8 cellular contexts compared by ENCODE assay signal in genomic region chr1:155086182-155086741, GRCh38. TPM values are rescaled to one million over a fixed set of nuclear protein-coding genes. Genes with fewer than 3 reads are reported as not detected.
DNase-seq lines count a peak whose midpoint lies in the region; ATAC-seq and TF ChIP-seq lines count a peak whose summit lies in the region.

No MANE protein-coding gene starts in this region.

- intact Hi-C loops in Calu3 (cut with micrococcal nuclease; ENCODE audit: unreplicated experiment) = no loop called here
- intact Hi-C loops in heart left ventricle (cut with DNase I) = loop anchor here in 2 of 10 donors (10.0 kb wide), 2 partner anchors 121 to 531 kb away; partner anchors contain the start of genes PYGO2 (in 1 of the 2) and UBE2Q1 (in 1 of the 2)
- intact Hi-C loops in sciatic nerve (cut with DNase I) = no loop called here

- CTCF ChIA-PET in Calu3 (lab: Charles Lee) = interaction anchor here (0.6 to 2.1 kb wide), 6 partner anchors 11 to 90 kb away, joined by 3 to 26 read pairs (median 10); no protein-coding TSS in a partner anchor

- DNase-seq in Calu3 = peak; percentile 85
- DNase-seq in SKM-1 (lab: John Stamatoyannopoulos, UW; ENCODE audit: unreplicated experiment) = peak; percentile 39
- DNase-seq in activated naive CD4-positive, alpha-beta T cell treated with anti-CD3 and anti-CD28 coated beads, Interleukin-2, amount 50 U/mL, for 16 hours = peak; percentile 80
- DNase-seq in heart left ventricle = peak; percentile 59 to 82 (median 65)
- no peak for DNase-seq in sciatic nerve (ENCODE audit: low spot score)

- no peak overlapping the region for H3K9ac ChIP-seq in HUES64 (ENCODE audit: low read depth, low read length)

- H3K9me3 Mint-ChIP-seq in Calu3 (ENCODE audit: low read depth, unreplicated experiment) = no peaks in the 10 kb centered on the region

- peaks cover 34% of the 10 kb centered on the region for H3K27me3 Mint-ChIP-seq in Calu3 (ENCODE audit: unreplicated experiment)

- H3K4me3 ChIP-seq in HUES64 (ENCODE audit: low read length) (peak overlapping the region; percentile 70; the same call in 1 of the 2 replicates), heart left ventricle (peak overlapping the region in 6 of 12 donors; percentile 60 to 87 (median 70))

- H3K4me1 ChIP-seq in HUES64 (ENCODE audit: insufficient read depth, low read length) (peaks cover 2% of the 10 kb centered on the region), heart left ventricle (peaks cover 2 to 52% (median 32%) of the 10 kb centered on the region in 12 donors)

- H3K27ac ChIP-seq in HUES64 (ENCODE audit: low read depth, low read length) (no peak overlapping the region), heart left ventricle (peak overlapping the region in 2 of 12 donors; percentile 92 to 97)

- H3K27me3 ChIP-seq in HUES64 (ENCODE audit: insufficient read depth, low read length) (peaks cover 33% of the 10 kb centered on the region), heart left ventricle (peaks cover 26 to 33% (median 32%) of the 10 kb centered on the region in 9 donors)

- no peak overlapping the region for H3K27ac Mint-ChIP-seq in Calu3 (ENCODE audit: unreplicated experiment)

- peaks cover 36% of the 10 kb centered on the region for H3K36me3 Mint-ChIP-seq in Calu3 (ENCODE audit: insufficient read depth, unreplicated experiment)

- peaks cover 42% of the 10 kb centered on the region for H3K4me1 Mint-ChIP-seq in Calu3 (ENCODE audit: low read depth, unreplicated experiment)

- WGBS in HUES64 = 12% methylated on average over 18 of the region's 21 CpGs
- WGBS in heart left ventricle, 4 donors = 23 to 28% (median 24%) methylated on average over 6 to 21 of the region's 21 CpGs

- peak overlapping the region; percentile 96 for H3K4me3 Mint-ChIP-seq in Calu3 (ENCODE audit: low read depth, unreplicated experiment)

- ATAC-seq in heart left ventricle (peak in 3 of 4 donors; percentile 16 to 28 (median 25)), sciatic nerve (peak; percentile 38), GM19455 (IDR thresholded peaks at IDR 0.05; ENCODE audit: unreplicated experiment) (no peak), GM18502 (IDR thresholded peaks at IDR 0.05; ENCODE audit: poor library complexity, unreplicated experiment) (no peak)

- TF ChIP-seq CTCF in Calu3 (IDR thresholded peaks at IDR 0.05; ENCODE audit: unreplicated experiment) (peak; percentile 100), heart left ventricle (IDR thresholded peaks at IDR 0.05) (peak; percentile 95 to 99 (median 96))

- no peak for TF ChIP-seq POLR2A in heart left ventricle (IDR thresholded peaks at IDR 0.05)

- H3K9me3 ChIP-seq in HUES64 (ENCODE audit: insufficient read depth, low read depth, low read length) (no peaks in the 10 kb centered on the region), heart left ventricle (no peaks in the 10 kb centered on the region)

- no TSS peak for BruUV-seq in Calu3 (replicated peaks; lab: Mats Ljungman, UMichigan)

- no peaks in the 10 kb centered on the region for H3K36me3 ChIP-seq in HUES64 (ENCODE audit: insufficient read depth, low read length)
- no peaks in the 10 kb centered on the region for H3K36me3 ChIP-seq in heart left ventricle

RNA-seq across cellular contexts. Expression of gene EFNA3, which starts 7.6 kb away (rescaled TPM):
- total RNA-seq in Calu3 (2022) = 1.7 and 3.4 TPM in 2 replicates
- polyA plus RNA-seq in HUES64 (2013, experiment 1 of 2) = 4.6 TPM
- 7.0 TPM for polyA plus RNA-seq in HUES64 (2013, experiment 2 of 2)
- 1 to 10 TPM in 2 of 9 donors, under 1 TPM in 7; 0.20 to 2.4 (median 0.61) TPM for total RNA-seq in heart left ventricle
- polyA plus RNA-seq in heart left ventricle = 1 to 10 TPM in 1 of 2 donors, under 1 TPM in 1; 0.61 to 1.9 TPM
- 2.4 TPM for total RNA-seq in sciatic nerve

RNA-seq across cellular contexts. Expression of gene EFNA4, which starts 22.7 kb away (rescaled TPM):
- total RNA-seq in Calu3 (2022) (12.6 and 13.9 TPM in 2 replicates), heart left ventricle (1 to 10 TPM; 1.1 to 3.3 (median 2.2) TPM), sciatic nerve (3.1 TPM)
- polyA plus RNA-seq in HUES64 (2013, experiment 1 of 2) = 23.3 TPM
- 23.0 TPM for polyA plus RNA-seq in HUES64 (2013, experiment 2 of 2)
- 1 to 10 TPM; 2.0 to 4.8 TPM for polyA plus RNA-seq in heart left ventricle

RNA-seq across cellular contexts. Expression of gene ADAM15, which starts 35.1 kb away (rescaled TPM):
- total RNA-seq in Calu3 (2022) (99.1 and 103 TPM in 2 replicates), heart left ventricle (100 to 1,000 TPM in 3 of 9 donors, 10 to 100 TPM in 6; 55.8 to 199 (median 67.5) TPM), sciatic nerve (147 TPM)
- polyA plus RNA-seq in HUES64 (2013, experiment 1 of 2) = 15.1 TPM
- polyA plus RNA-seq in HUES64 (2013, experiment 2 of 2) = 20.0 TPM
- polyA plus RNA-seq in heart left ventricle = 100 to 1,000 TPM; 112 to 113 TPM

RNA-seq across cellular contexts. Expression of gene EFNA1, which starts 41.4 kb away (rescaled TPM):
- total RNA-seq in Calu3 (2022) = 33.7 and 41.7 TPM in 2 replicates
- 3.5 TPM for polyA plus RNA-seq in HUES64 (2013, experiment 1 of 2)
- 3.4 TPM for polyA plus RNA-seq in HUES64 (2013, experiment 2 of 2)
- total RNA-seq in heart left ventricle = 10 to 100 TPM; 22.8 to 51.8 (median 37.2) TPM
- 100 to 1,000 TPM in 1 of 2 donors, 10 to 100 TPM in 1; 31.6 to 103 TPM for polyA plus RNA-seq in heart left ventricle
- 49.0 TPM for total RNA-seq in sciatic nerve

RNA-seq across cellular contexts. Expression of gene SLC50A1, which starts 49.4 kb away (rescaled TPM):
- total RNA-seq in Calu3 (2022) = 68.5 and 72.0 TPM in 2 replicates
- 36.4 TPM for polyA plus RNA-seq in HUES64 (2013, experiment 1 of 2)
- polyA plus RNA-seq in HUES64 (2013, experiment 2 of 2) = 44.0 TPM
- 10 to 100 TPM in 4 of 9 donors, 1 to 10 TPM in 5; 5.4 to 21.7 (median 9.7) TPM for total RNA-seq in heart left ventricle
- 10 to 100 TPM; 15.7 to 36.0 TPM for polyA plus RNA-seq in heart left ventricle
- 20.8 TPM for total RNA-seq in sciatic nerve

Comparison
In these comparisons a context has a peak if more than half of its experiments do, and no peak if none do; other contexts are left out.
1. ATAC-seq: peak in heart left ventricle (3 of 4) and sciatic nerve (single experiment); none in GM19455 (single experiment) and GM18502 (single experiment).